ENCODE assay signal across 10 cellular contexts in the genomic region with DNA sequence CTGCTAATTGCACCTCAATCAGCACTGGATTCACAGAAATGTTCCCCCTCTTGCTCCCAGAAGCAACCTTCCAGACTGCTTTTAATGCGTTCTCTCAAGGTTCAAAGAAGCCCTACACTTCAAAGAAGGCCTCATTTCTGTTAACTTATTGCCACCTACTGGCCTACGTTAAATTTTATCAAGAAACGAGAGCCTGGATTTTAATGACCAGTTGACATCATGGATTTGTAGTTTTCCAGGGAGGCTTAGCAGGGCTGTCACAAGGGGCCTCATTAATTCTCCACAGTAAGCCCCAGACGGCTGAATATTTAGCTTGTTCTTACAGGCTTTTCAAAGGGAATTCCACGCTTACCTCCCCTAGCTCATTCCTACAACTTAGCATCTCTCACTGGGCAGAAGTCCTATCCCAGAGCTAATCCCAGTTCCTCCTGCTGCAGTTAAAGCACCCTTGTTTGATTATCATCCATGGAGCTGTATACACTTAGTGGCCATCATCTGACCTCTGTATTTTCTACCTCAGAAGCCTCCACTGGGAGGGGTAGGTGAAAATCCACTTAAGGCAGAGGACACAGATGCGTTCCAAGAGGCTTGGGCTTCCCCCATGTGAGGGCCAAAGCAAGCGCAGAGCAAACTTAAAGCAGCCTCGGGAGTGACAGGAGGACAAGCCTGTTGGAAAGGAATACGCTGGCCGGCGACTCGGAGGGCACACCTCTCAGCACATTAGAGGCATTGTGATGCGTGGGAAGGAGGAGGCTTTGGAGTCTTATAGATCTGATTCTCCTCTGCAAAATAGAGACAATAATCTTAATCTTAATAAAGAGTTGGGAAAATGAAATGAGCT. TPM values are rescaled to one million over a fixed set of nuclear protein-coding genes. Genes with fewer than 3 reads are reported as not detected.
DNase-seq lines count a peak whose midpoint lies in the region; ATAC-seq, FAIRE-seq and TF ChIP-seq lines count a peak whose summit lies in the region.
"Had no signal": no experiment of that assay in that cellular context is flagged by ENCODE, and none has a peak within 500 bp of the region (broad histone marks: within the 10 kb centered on the region; RNA-seq: fewer than 3 reads in every experiment).

No MANE protein-coding gene starts in this region.

- no peaks in the 10 kb centered on the region for H3K9me3 ChIP-seq in OCI-LY3 (ENCODE audit: insufficient read depth, low read length)
- no peaks in the 10 kb centered on the region for H3K9me3 ChIP-seq in small intestine (ENCODE audit: control insufficient read depth, low read depth)
- no peaks in the 10 kb centered on the region for H3K9me3 ChIP-seq in effector memory CD4-positive, alpha-beta T cell (ENCODE audit: control insufficient read depth, low read length)

- no peak overlapping the region for H3K4me3 ChIP-seq in OCI-LY3 (ENCODE audit: low read length)
- no peak overlapping the region for H3K4me3 ChIP-seq in small intestine (ENCODE audit: low read depth in 1 of 2, low read length in 2 of 2)
- no peak overlapping the region for H3K4me3 ChIP-seq in effector memory CD4-positive, alpha-beta T cell (ENCODE audit: insufficient read depth, low read depth, low read length, poor library complexity, severe bottlenecking)

- no peak for FAIRE-seq in small intestine (lab: Jason Lieb, UNC)

- H3K9ac ChIP-seq in OCI-LY3 (ENCODE audit: low read length) = no peak overlapping the region

- H3K4me1 ChIP-seq in OCI-LY3 (ENCODE audit: low read length) (no peaks in the 10 kb centered on the region), foreskin keratinocyte (no peaks in the 10 kb centered on the region), small intestine (ENCODE audit: control insufficient read depth in 2 of 2, insufficient read depth in 1 of 2, low read depth in 1 of 2, low read length in 1 of 2) (no peaks in the 10 kb centered on the region)
- H3K4me1 ChIP-seq in effector memory CD4-positive, alpha-beta T cell (ENCODE audit: control insufficient read depth, insufficient read depth, low read length, poor library complexity, severe bottlenecking) = no peaks in the 10 kb centered on the region

- WGBS in small intestine, 3 donors = 45 to 53% (median 47%) methylated on average over 13 of the region's 13 CpGs

- DNase-seq in SIG-M5 treated with dmso at 0.1 percent for 504 hours (lab: John Stamatoyannopoulos, UW; ENCODE audit: unreplicated experiment) = peak; percentile 3
- DNase-seq in SIG-M5 (lab: John Stamatoyannopoulos, UW) = no peak
- peak in 1 of 2 donors; percentile 22 for DNase-seq in foreskin keratinocyte
- peak; percentile 61 for DNase-seq in small intestine
- no peak for DNase-seq in effector memory CD4-positive, alpha-beta T cell
- DNase-seq: stimulated activated CD4-positive, alpha-beta T cell treated with anti-CD3 and anti-CD28 coated beads, Interleukin-2, amount 100 ng/mL, for 48 hours; T-helper 17 cell had no signal

- H3K4me2 ChIP-seq in OCI-LY3 (ENCODE audit: low read length) = no peak overlapping the region

- TF ChIP-seq CTCF in OCI-LY3 (IDR thresholded peaks at IDR 0.05; ENCODE audit: low read depth, low read length) = peak; percentile 31
- TF ChIP-seq CTCF in foreskin keratinocyte (conservative IDR thresholded peaks at IDR 0.05) = peak; percentile 55

- H3K79me2 ChIP-seq in OCI-LY3 (ENCODE audit: low read length) = no peaks in the 10 kb centered on the region

- ATAC-seq in foreskin keratinocyte (no peak), HG03457 (IDR thresholded peaks at IDR 0.05; ENCODE audit: unreplicated experiment) (no peak), HG02642 (IDR thresholded peaks at IDR 0.05; ENCODE audit: poor library complexity, unreplicated experiment) (no peak)
- ATAC-seq: T-helper 17 cell had no signal

- H3K27me3 ChIP-seq in OCI-LY3 (ENCODE audit: low read depth, low read length) = no peaks in the 10 kb centered on the region
- peaks cover 21% of the 10 kb centered on the region for H3K27me3 ChIP-seq in foreskin keratinocyte
- no peaks in the 10 kb centered on the region for H3K27me3 ChIP-seq in small intestine (ENCODE audit: control insufficient read depth in 2 of 2, insufficient read depth in 2 of 2, low read length in 2 of 2)
- H3K27me3 ChIP-seq in effector memory CD4-positive, alpha-beta T cell (replicated peaks; ENCODE audit: control insufficient read depth, insufficient read depth, low read length, poor library complexity, severe bottlenecking) = no peaks in the 10 kb centered on the region

- H3K27ac ChIP-seq in OCI-LY3 (ENCODE audit: low read length) (no peak overlapping the region), foreskin keratinocyte (no peak overlapping the region), small intestine (ENCODE audit: low read depth in 1 of 2, low read length in 1 of 2) (no peak overlapping the region)
- no peak overlapping the region for H3K27ac ChIP-seq in effector memory CD4-positive, alpha-beta T cell (ENCODE audit: insufficient read depth, low read length, poor library complexity, severe bottlenecking)

- no peaks in the 10 kb centered on the region for H4K20me1 ChIP-seq in OCI-LY3 (ENCODE audit: insufficient read depth, low read length)

- H3K36me3 ChIP-seq in OCI-LY3 (replicated peaks; ENCODE audit: low read depth, low read length) (no peaks in the 10 kb centered on the region), small intestine (ENCODE audit: control insufficient read depth in 2 of 2, insufficient read depth in 2 of 2, low read length in 2 of 2) (no peaks in the 10 kb centered on the region)
- H3K36me3 ChIP-seq in effector memory CD4-positive, alpha-beta T cell (ENCODE audit: control insufficient read depth, insufficient read depth, low read length) = no peaks in the 10 kb centered on the region

- no peak overlapping the region for H2AFZ ChIP-seq in OCI-LY3 (ENCODE audit: low read depth, low read length)

RNA-seq across cellular contexts. Expression of gene CYP4X1, which starts 32.2 kb away (rescaled TPM):
- total RNA-seq in foreskin keratinocyte = 0.07 TPM in 1 of 2 replicates, not detected in the other
- polyA plus RNA-seq in foreskin keratinocyte = 0.06 and 0.14 TPM in 2 replicates
- 1 to 10 TPM in 1 of 3 donors, under 1 TPM in 1, not detected in 1; 0.67 to 5.5 TPM for polyA plus RNA-seq in small intestine
- total RNA-seq: T-helper 17 cell had no signal

RNA-seq across cellular contexts. Expression of gene CYP4A11, which starts 50.0 kb away (rescaled TPM):
- total RNA-seq in foreskin keratinocyte = not detected in 2 replicates
- polyA plus RNA-seq in foreskin keratinocyte (not detected in 2 replicates), small intestine (1 to 10 TPM in 1 of 3 donors, under 1 TPM in 1, not detected in 1; 0.09 to 3.6 TPM)
- total RNA-seq: T-helper 17 cell had no signal

Comparison
In these comparisons a context has a peak if more than half of its experiments do, and no peak if none do; other contexts are left out.
1. DNase-seq: peak in SIG-M5 treated with dmso at 0.1 percent for 504 hours (single experiment) and small intestine (single experiment); none in SIG-M5 (single experiment) and effector memory CD4-positive, alpha-beta T cell (0 of 3).